In the genomic region with DNA sequence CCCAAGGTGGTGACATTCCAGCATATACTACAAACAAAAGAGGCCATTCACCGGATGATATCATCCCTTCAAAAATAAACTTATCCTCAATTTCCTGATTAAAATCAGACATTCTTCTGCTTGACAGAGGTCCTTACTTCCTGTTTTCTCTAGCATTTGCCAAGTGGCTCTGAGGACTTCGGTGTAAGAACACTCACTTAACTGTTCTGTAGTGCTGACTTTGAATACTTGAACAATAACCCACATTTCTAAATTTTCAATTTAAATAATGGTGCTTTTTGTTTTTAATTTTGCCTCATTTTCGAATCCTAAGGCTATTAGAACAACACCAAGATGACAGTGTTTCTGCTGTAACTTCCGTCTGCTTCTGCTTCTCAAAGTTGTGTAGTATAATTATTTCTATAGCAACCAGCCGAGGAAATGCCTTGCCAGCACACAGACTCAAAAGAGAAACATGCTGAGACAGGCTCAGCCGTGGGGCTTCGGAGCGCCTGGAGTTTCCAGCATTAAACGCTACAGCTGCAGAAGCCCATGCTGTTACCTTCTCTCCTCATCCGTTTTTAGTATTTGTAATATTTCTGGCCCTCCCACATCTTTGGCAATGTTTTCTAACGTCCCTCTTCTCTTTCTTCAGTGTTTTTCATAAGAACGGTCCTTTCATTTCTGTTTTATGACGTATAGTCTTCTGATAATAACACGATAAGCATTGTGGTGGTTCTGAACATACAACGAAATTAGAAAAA, we compare ENCODE assay signal across 1 cellular context.
TF ChIP-seq lines count a peak whose summit lies in the region.

No MANE protein-coding gene starts in this region.

TF ChIP-seq in IMR-90, 13 proteins besides CTCF, POLR2A, EP300 and RAD21:
- TF ChIP-seq MXI1 (IDR thresholded peaks at IDR 0.05; ENCODE audit: borderline replicate concordance, low read depth, low read length) (peak; percentile 39; the same call in 1 of the 2 replicates), FOS (IDR thresholded peaks at IDR 0.05; ENCODE audit: low read depth, low read length) (no peak), MAFK (IDR thresholded peaks at IDR 0.05; ENCODE audit: low read depth, low read length) (peak; percentile 83)
